In genomic region chr5:172881691-172882370, GRCh38 we compare ENCODE assay signal across 8 cellular contexts. TPM values are rescaled to one million over a fixed set of nuclear protein-coding genes. Genes with fewer than 3 reads are reported as not detected.
DNase-seq lines count a peak whose midpoint lies in the region; ATAC-seq and TF ChIP-seq lines count a peak whose summit lies in the region.

No MANE protein-coding gene starts in this region.

- ATAC-seq in HG03064 (IDR thresholded peaks at IDR 0.05; ENCODE audit: low read depth, unreplicated experiment), result peak; percentile 64
- ATAC-seq in activated CD8-positive, alpha-beta T cell treated with anti-CD3 and anti-CD28 coated beads for 36 hours, result peak; percentile 88
- ATAC-seq in lung (ENCODE audit: insufficient read depth, low FRiP score), result peak; percentile 54

- H3K4me3 Mint-ChIP-seq in activated naive CD4-positive, alpha-beta T cell treated with anti-CD3 and anti-CD28 coated beads, Interleukin-2, amount 50 U/mL, for 24 hours, result no peak overlapping the region
- H3K4me3 Mint-ChIP-seq in activated naive CD4-positive, alpha-beta T cell treated with anti-CD3 and anti-CD28 coated beads for 36 hours, result no peak overlapping the region
- no peak overlapping the region for H3K4me3 Mint-ChIP-seq in activated CD8-positive, alpha-beta T cell treated with anti-CD3 and anti-CD28 coated beads for 36 hours

- dilution Hi-C loops in mammary epithelial cell (cut with HindIII; ENCODE audit: low sequenced_read_pairs), result no loop called here

- DNase-seq in activated naive CD4-positive, alpha-beta T cell treated with anti-CD3 and anti-CD28 coated beads for 36 hours, result no peak
- DNase-seq in activated CD8-positive, alpha-beta T cell treated with anti-CD3 and anti-CD28 coated beads for 36 hours, result peak; percentile 46
- DNase-seq in lung (ENCODE audit: low spot score) (no peak), DMS153 (lab: John Stamatoyannopoulos, UW) (no peak), mammary epithelial cell (no peak)
- DNase-seq in activated CD4-positive, alpha-beta T cell treated with anti-CD3 and anti-CD28 coated beads, Interleukin-2, amount 50 U/mL, for 4 hours, result no peak

- no peak overlapping the region for H2AFZ ChIP-seq in mammary epithelial cell (ENCODE audit: low read depth, low read length)

- CTCF ChIA-PET in activated naive CD4-positive, alpha-beta T cell treated with anti-CD3 and anti-CD28 coated beads for 36 hours (lab: Charles Lee), result interaction anchor here (0.9 kb wide), 1 partner anchor 50 kb away, joined by 5 read pairs; no protein-coding TSS in a partner anchor
- CTCF ChIA-PET in activated CD8-positive, alpha-beta T cell treated with anti-CD3 and anti-CD28 coated beads for 36 hours (lab: Charles Lee), result interaction anchor here (1.1 to 1.4 kb wide), 4 partner anchors 165 to 185 kb away, joined by 3 to 5 read pairs (median 4); no protein-coding TSS in a partner anchor
- CTCF ChIA-PET in mammary epithelial cell (lab: Charles Lee; ENCODE audit: low non-redundant PET), result no interaction called here

- H3K36me3 ChIP-seq in lung (ENCODE audit: control insufficient read depth in 2 of 2, insufficient read depth in 2 of 2, low read length in 2 of 2) (no peaks in the 10 kb centered on the region), mammary epithelial cell (ENCODE audit: insufficient read depth, low read length) (peaks cover 4% of the 10 kb centered on the region)

- H3K4me3 ChIP-seq in lung (no peak overlapping the region), mammary epithelial cell (replicated peaks in 1 of 3; ENCODE audit: insufficient read depth in 1 of 3, low read depth in 2 of 3, low read length in 3 of 3) (no peak overlapping the region)

- H4K20me1 ChIP-seq in mammary epithelial cell (ENCODE audit: insufficient read depth, low read length), result no peaks in the 10 kb centered on the region

- 71 to 78% methylated on average over 8 of the region's 8 CpGs for WGBS in lung, 2 donors
- 91% methylated on average over 7 of the region's 8 CpGs for WGBS in mammary epithelial cell (ENCODE audit: low coverage, missing lambda C conversion rate)

- peaks cover 7 to 32% of the 10 kb centered on the region in 2 donors for H3K4me1 ChIP-seq in lung (ENCODE audit: control insufficient read depth in 2 of 2, insufficient read depth in 2 of 2, low read length in 2 of 2)
- H3K4me1 ChIP-seq in mammary epithelial cell (ENCODE audit: insufficient read depth, low read length), result peaks cover 6% of the 10 kb centered on the region

- H3K9ac ChIP-seq in mammary epithelial cell (ENCODE audit: insufficient read depth, low read length), result no peak overlapping the region

- H3K4me1 Mint-ChIP-seq in activated naive CD4-positive, alpha-beta T cell treated with anti-CD3 and anti-CD28 coated beads, Interleukin-2, amount 50 U/mL, for 24 hours, result peaks cover 29% of the 10 kb centered on the region
- peaks cover 3% of the 10 kb centered on the region for H3K4me1 Mint-ChIP-seq in activated naive CD4-positive, alpha-beta T cell treated with anti-CD3 and anti-CD28 coated beads for 36 hours (ENCODE audit: low read depth)
- peaks cover 11% of the 10 kb centered on the region for H3K4me1 Mint-ChIP-seq in activated CD8-positive, alpha-beta T cell treated with anti-CD3 and anti-CD28 coated beads for 36 hours (ENCODE audit: low read depth)

- H3K27me3 Mint-ChIP-seq in activated naive CD4-positive, alpha-beta T cell treated with anti-CD3 and anti-CD28 coated beads, Interleukin-2, amount 50 U/mL, for 24 hours, result no peaks in the 10 kb centered on the region
- H3K27me3 Mint-ChIP-seq in activated naive CD4-positive, alpha-beta T cell treated with anti-CD3 and anti-CD28 coated beads for 36 hours (ENCODE audit: low read depth), result no peaks in the 10 kb centered on the region
- H3K27me3 Mint-ChIP-seq in activated CD8-positive, alpha-beta T cell treated with anti-CD3 and anti-CD28 coated beads for 36 hours, result no peaks in the 10 kb centered on the region

- POLR2A ChIA-PET in activated CD8-positive, alpha-beta T cell treated with anti-CD3 and anti-CD28 coated beads for 36 hours (lab: Charles Lee), result interaction anchor here (0.6 to 0.9 kb wide), 2 partner anchors 13 kb away, joined by 3 to 4 read pairs; no protein-coding TSS in a partner anchor

- H3K9me3 ChIP-seq in lung (ENCODE audit: control insufficient read depth in 2 of 2, insufficient read depth in 1 of 2, low read length in 1 of 2) (no peaks in the 10 kb centered on the region), mammary epithelial cell (replicated peaks; ENCODE audit: insufficient read depth, low read length) (no peaks in the 10 kb centered on the region)

- peak overlapping the region; percentile 10 for H3K27ac Mint-ChIP-seq in activated naive CD4-positive, alpha-beta T cell treated with anti-CD3 and anti-CD28 coated beads, Interleukin-2, amount 50 U/mL, for 24 hours
- H3K27ac Mint-ChIP-seq in activated naive CD4-positive, alpha-beta T cell treated with anti-CD3 and anti-CD28 coated beads for 36 hours, result no peak overlapping the region
- H3K27ac Mint-ChIP-seq in activated CD8-positive, alpha-beta T cell treated with anti-CD3 and anti-CD28 coated beads for 36 hours, result peak overlapping the region; percentile 13

- TF ChIP-seq CTCF in activated CD8-positive, alpha-beta T cell treated with anti-CD3 and anti-CD28 coated beads for 36 hours (IDR thresholded peaks at IDR 0.05), result no peak
- no peak for TF ChIP-seq CTCF in lung (IDR thresholded peaks at IDR 0.05; ENCODE audit: control extremely low read depth, extremely low read depth)
- TF ChIP-seq CTCF in mammary epithelial cell (conservative IDR thresholded peaks at IDR 0.05 in 1 of 2, IDR thresholded peaks at IDR 0.05 in 1 of 2; ENCODE audit: extremely low read depth in 1 of 2, insufficient read depth in 1 of 2, low read depth in 1 of 2, low read length in 2 of 2), result no peak

- peaks cover 22% of the 10 kb centered on the region for H3K79me2 ChIP-seq in mammary epithelial cell (ENCODE audit: insufficient read depth, low read length)

- H3K36me3 Mint-ChIP-seq in activated naive CD4-positive, alpha-beta T cell treated with anti-CD3 and anti-CD28 coated beads, Interleukin-2, amount 50 U/mL, for 24 hours, result peaks cover 3% of the 10 kb centered on the region
- peaks cover 7% of the 10 kb centered on the region for H3K36me3 Mint-ChIP-seq in activated naive CD4-positive, alpha-beta T cell treated with anti-CD3 and anti-CD28 coated beads for 36 hours (ENCODE audit: low read depth)
- H3K36me3 Mint-ChIP-seq in activated CD8-positive, alpha-beta T cell treated with anti-CD3 and anti-CD28 coated beads for 36 hours (ENCODE audit: low read depth), result peaks cover 8% of the 10 kb centered on the region

- in situ Hi-C loops in mammary epithelial cell (cut with MboI; ENCODE audit: low sequenced_read_pairs in 2 of 2), result no loop called here

- H3K9me3 Mint-ChIP-seq in activated naive CD4-positive, alpha-beta T cell treated with anti-CD3 and anti-CD28 coated beads, Interleukin-2, amount 50 U/mL, for 24 hours, result no peaks in the 10 kb centered on the region
- no peaks in the 10 kb centered on the region for H3K9me3 Mint-ChIP-seq in activated naive CD4-positive, alpha-beta T cell treated with anti-CD3 and anti-CD28 coated beads for 36 hours
- H3K9me3 Mint-ChIP-seq in activated CD8-positive, alpha-beta T cell treated with anti-CD3 and anti-CD28 coated beads for 36 hours, result no peaks in the 10 kb centered on the region

- H3K27ac ChIP-seq in lung (ENCODE audit: low read depth in 1 of 2, low read length in 1 of 2) (peak overlapping the region; percentile 11 to 66), mammary epithelial cell (ENCODE audit: insufficient read depth, low read depth, low read length) (no peak overlapping the region)

- no peak overlapping the region for H3K4me2 ChIP-seq in mammary epithelial cell (ENCODE audit: insufficient read depth, low read depth, low read length)

- intact Hi-C loops in activated naive CD4-positive, alpha-beta T cell treated with anti-CD3 and anti-CD28 coated beads for 36 hours (cut with micrococcal nuclease), result no loop called here
- intact Hi-C loops in activated CD8-positive, alpha-beta T cell treated with anti-CD3 and anti-CD28 coated beads for 36 hours (cut with micrococcal nuclease), result no loop called here
- intact Hi-C loops in mammary epithelial cell (cut with micrococcal nuclease), result no loop called here

- H3K27me3 ChIP-seq in lung (ENCODE audit: control insufficient read depth, insufficient read depth), result no peaks in the 10 kb centered on the region
- no peaks in the 10 kb centered on the region for H3K27me3 ChIP-seq in mammary epithelial cell (ENCODE audit: insufficient read depth, low read length)

- BruUV-seq in mammary epithelial cell (replicated peaks; lab: Mats Ljungman, UMichigan), result no TSS peak

RNA-seq across cellular contexts. Expression of gene ERGIC1, which starts 47.8 kb away (rescaled TPM):
- 10 to 100 TPM; 33.4 to 36.2 TPM for total RNA-seq in activated naive CD4-positive, alpha-beta T cell treated with anti-CD3 and anti-CD28 coated beads for 36 hours
- total RNA-seq in activated CD8-positive, alpha-beta T cell treated with anti-CD3 and anti-CD28 coated beads for 36 hours, result 10 to 100 TPM; 56.1 to 57.0 TPM
- total RNA-seq in lung, result 100 to 1,000 TPM in 1 of 2 donors, 10 to 100 TPM in 1; 62.2 to 215 TPM
- 100 to 1,000 TPM; 122 to 204 TPM for polyA plus RNA-seq in lung
- 10 to 100 TPM; 58.8 to 98.6 TPM for total RNA-seq in mammary epithelial cell
- 111 TPM for polyA plus RNA-seq in mammary epithelial cell
- 158 TPM for polyA minus RNA-seq in mammary epithelial cell
